8 cellular contexts compared by ENCODE assay signal in the genomic region with DNA sequence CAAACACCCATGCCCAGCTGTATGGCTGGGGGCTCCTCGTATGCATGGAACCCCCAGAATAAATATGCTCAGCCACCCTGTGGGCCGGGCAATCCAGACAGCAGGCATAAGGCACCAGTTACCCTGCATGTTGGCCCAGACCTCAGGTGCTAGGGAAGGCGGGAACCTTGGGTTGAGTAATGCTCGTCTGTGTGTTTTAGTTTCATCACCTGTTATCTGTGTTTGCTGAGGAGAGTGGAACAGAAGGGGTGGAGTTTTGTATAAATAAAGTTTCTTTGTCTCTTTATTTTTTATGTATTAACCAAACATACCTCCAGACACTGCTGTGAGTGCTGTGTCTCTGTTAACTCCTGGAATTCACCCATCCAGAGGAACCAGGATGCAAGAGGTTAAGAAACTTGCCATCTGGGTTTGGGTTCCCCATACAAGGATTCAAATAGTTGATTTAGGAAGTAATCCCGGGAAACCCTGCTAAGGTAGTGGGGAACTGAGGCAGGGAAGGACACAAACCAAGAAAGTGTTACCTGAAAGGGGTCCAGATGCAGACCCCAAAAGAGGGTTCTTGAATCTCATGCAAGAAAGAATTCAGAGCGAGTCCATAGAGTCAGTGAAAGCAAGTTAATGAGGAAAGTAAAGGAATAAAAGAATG. TPM values are rescaled to one million over a fixed set of nuclear protein-coding genes. Genes with fewer than 3 reads are reported as not detected.
A peak's percentile ranks its signal among the peaks of the same experiment; 100 is the strongest.
DNase-seq lines count a peak whose midpoint lies in the region; ATAC-seq and TF ChIP-seq lines count a peak whose summit lies in the region.

No MANE protein-coding gene starts in this region.

- H3K4me1 Mint-ChIP-seq in natural killer cell = peaks cover 0 to 28% of the 10 kb centered on the region in 2 donors
- peaks cover 23 to 37% of the 10 kb centered on the region in 2 donors for H3K4me1 Mint-ChIP-seq in natural killer cell treated with Interleukin-12 subunit alpha and Interleukin-12 subunit beta and Interleukin-15 and Interleukin-18, amount 100 ng/mL, for 72 hours (ENCODE audit: low read depth in 2 of 2)
- peaks cover 61% of the 10 kb centered on the region for H3K4me1 Mint-ChIP-seq in activated B cell treated with CpG ODN at 0.5 μM for 24 hours

- peaks cover 26% of the 10 kb centered on the region for H3K4me1 ChIP-seq in upper lobe of right lung

- H3K36me3 ChIP-seq in upper lobe of right lung = peaks cover 44% of the 10 kb centered on the region

- no peaks in the 10 kb centered on the region for H3K27me3 ChIP-seq in upper lobe of right lung

- ATAC-seq in natural killer cell (no peak), activated B cell treated with CpG ODN at 0.5 μM for 24 hours (ENCODE audit: low read depth) (no peak), upper lobe of right lung (peak; percentile 67), HG02973 (IDR thresholded peaks at IDR 0.05; ENCODE audit: unreplicated experiment) (no peak), HG03378 (IDR thresholded peaks at IDR 0.05; ENCODE audit: unreplicated experiment) (no peak)
- no peak for ATAC-seq in natural killer cell treated with Interleukin-12 subunit alpha and Interleukin-12 subunit beta and Interleukin-15 and Interleukin-18, amount 100 ng/mL, for 72 hours

- no peak overlapping the region for H3K4me3 ChIP-seq in upper lobe of right lung

- no peak overlapping the region for H3K27ac ChIP-seq in upper lobe of right lung

- intact Hi-C loops in natural killer cell (cut with micrococcal nuclease) (loop anchor here (5.0 kb wide), 2 partner anchors 38 to 47 kb away; partner anchors contain the start of gene IL21R), activated B cell treated with CpG ODN at 0.5 μM for 24 hours (cut with micrococcal nuclease) (loop anchor here (10.0 kb wide), 1 partner anchor 1530 kb away; no protein-coding TSS in a partner anchor), upper lobe of right lung (cut with DNase I) (loop anchor here (10.0 kb wide), 1 partner anchor 130 kb away; no protein-coding TSS in a partner anchor)

- peaks cover 9% of the 10 kb centered on the region for H3K36me3 Mint-ChIP-seq in natural killer cell
- peaks cover 9% of the 10 kb centered on the region for H3K36me3 Mint-ChIP-seq in natural killer cell treated with Interleukin-12 subunit alpha and Interleukin-12 subunit beta and Interleukin-15 and Interleukin-18, amount 100 ng/mL, for 72 hours
- peaks cover 51% of the 10 kb centered on the region for H3K36me3 Mint-ChIP-seq in activated B cell treated with CpG ODN at 0.5 μM for 24 hours (ENCODE audit: low read depth)

- CTCF ChIA-PET in activated B cell treated with CpG ODN at 0.5 μM for 24 hours (lab: Charles Lee) = interaction anchor here (4.1 to 11.2 kb wide), 2 partner anchors 12 to 129 kb away, joined by 24 to 98 read pairs; no protein-coding TSS in a partner anchor

- TF ChIP-seq CTCF in natural killer cell (IDR thresholded peaks at IDR 0.05) (no peak), activated B cell treated with CpG ODN at 0.5 μM for 24 hours (IDR thresholded peaks at IDR 0.05) (no peak), upper lobe of right lung (IDR thresholded peaks at IDR 0.05) (no peak)

- H3K9me3 ChIP-seq in upper lobe of right lung = no peaks in the 10 kb centered on the region

- POLR2A ChIA-PET in activated B cell treated with CpG ODN at 0.5 μM for 24 hours (lab: Charles Lee) = interaction anchor here (1.2 to 28.2 kb wide), 4 partner anchors 37 to 185 kb away, joined by 3 to 1103 read pairs (median 62); partner anchors contain the start of genes IL21R and KDM8

- no peak overlapping the region for H3K4me3 Mint-ChIP-seq in natural killer cell
- no peak overlapping the region for H3K4me3 Mint-ChIP-seq in natural killer cell treated with Interleukin-12 subunit alpha and Interleukin-12 subunit beta and Interleukin-15 and Interleukin-18, amount 100 ng/mL, for 72 hours
- no peak overlapping the region for H3K4me3 Mint-ChIP-seq in activated B cell treated with CpG ODN at 0.5 μM for 24 hours

- H3K27ac Mint-ChIP-seq in natural killer cell (peak overlapping the region; percentile 94 to 95), activated B cell treated with CpG ODN at 0.5 μM for 24 hours (peak overlapping the region; percentile 77)
- peak overlapping the region in 1 of 2 donors; percentile 15 for H3K27ac Mint-ChIP-seq in natural killer cell treated with Interleukin-12 subunit alpha and Interleukin-12 subunit beta and Interleukin-15 and Interleukin-18, amount 100 ng/mL, for 72 hours

- DNase-seq in natural killer cell (no peak), activated B cell treated with CpG ODN at 0.5 μM for 24 hours (no peak), kidney tubule cell (ENCODE audit: low spot score) (peak; percentile 48), upper lobe of right lung (peak; percentile 67), ureter (ENCODE audit: low spot score) (no peak)
- DNase-seq in natural killer cell treated with Interleukin-12 subunit alpha and Interleukin-12 subunit beta and Interleukin-15 and Interleukin-18, amount 100 ng/mL, for 72 hours (ENCODE audit: low spot score) = no peak

- H3K27me3 Mint-ChIP-seq in natural killer cell (ENCODE audit: low read depth in 2 of 2) (no peaks in the 10 kb centered on the region), activated B cell treated with CpG ODN at 0.5 μM for 24 hours (no peaks in the 10 kb centered on the region)
- H3K27me3 Mint-ChIP-seq in natural killer cell treated with Interleukin-12 subunit alpha and Interleukin-12 subunit beta and Interleukin-15 and Interleukin-18, amount 100 ng/mL, for 72 hours = no peaks in the 10 kb centered on the region

- H3K9me3 Mint-ChIP-seq in natural killer cell (no peaks in the 10 kb centered on the region), activated B cell treated with CpG ODN at 0.5 μM for 24 hours (no peaks in the 10 kb centered on the region)
- no peaks in the 10 kb centered on the region for H3K9me3 Mint-ChIP-seq in natural killer cell treated with Interleukin-12 subunit alpha and Interleukin-12 subunit beta and Interleukin-15 and Interleukin-18, amount 100 ng/mL, for 72 hours

RNA-seq across cellular contexts. Expression of gene IL21R, which starts 37.4 kb away (rescaled TPM):
- 10 to 100 TPM; 24.3 to 45.7 (median 26.5) TPM for total RNA-seq in natural killer cell
- total RNA-seq in natural killer cell treated with Interleukin-12 subunit alpha and Interleukin-12 subunit beta and Interleukin-15 and Interleukin-18, amount 100 ng/mL, for 72 hours = 10 to 100 TPM; 58.3 to 64.4 TPM
- total RNA-seq in activated B cell treated with CpG ODN at 0.5 μM for 24 hours = 144 and 167 TPM in 2 replicates
- total RNA-seq in upper lobe of right lung = 3.9 TPM
- total RNA-seq in ureter = 0.60 TPM

RNA-seq across cellular contexts. Expression of gene IL4R, which starts 50.8 kb away (rescaled TPM):
- total RNA-seq in natural killer cell (10 to 100 TPM; 70.2 to 87.2 (median 86.0) TPM), activated B cell treated with CpG ODN at 0.5 μM for 24 hours (176 and 202 TPM in 2 replicates), upper lobe of right lung (153 TPM), ureter (135 TPM)
- total RNA-seq in natural killer cell treated with Interleukin-12 subunit alpha and Interleukin-12 subunit beta and Interleukin-15 and Interleukin-18, amount 100 ng/mL, for 72 hours = 100 to 1,000 TPM; 213 to 224 TPM

Comparison
In these comparisons a context has a peak if more than half of its experiments do, and no peak if none do; other contexts are left out.
1. DNase-seq: peak in kidney tubule cell (single experiment) and upper lobe of right lung (single experiment); none in natural killer cell (single experiment), natural killer cell treated with Interleukin-12 subunit alpha and Interleukin-12 subunit beta and Interleukin-15 and Interleukin-18, amount 100 ng/mL, for 72 hours (single experiment), activated B cell treated with CpG ODN at 0.5 μM for 24 hours (single experiment) and ureter (single experiment).